ENCODE assay signal across 8 cellular contexts in the genomic region with DNA sequence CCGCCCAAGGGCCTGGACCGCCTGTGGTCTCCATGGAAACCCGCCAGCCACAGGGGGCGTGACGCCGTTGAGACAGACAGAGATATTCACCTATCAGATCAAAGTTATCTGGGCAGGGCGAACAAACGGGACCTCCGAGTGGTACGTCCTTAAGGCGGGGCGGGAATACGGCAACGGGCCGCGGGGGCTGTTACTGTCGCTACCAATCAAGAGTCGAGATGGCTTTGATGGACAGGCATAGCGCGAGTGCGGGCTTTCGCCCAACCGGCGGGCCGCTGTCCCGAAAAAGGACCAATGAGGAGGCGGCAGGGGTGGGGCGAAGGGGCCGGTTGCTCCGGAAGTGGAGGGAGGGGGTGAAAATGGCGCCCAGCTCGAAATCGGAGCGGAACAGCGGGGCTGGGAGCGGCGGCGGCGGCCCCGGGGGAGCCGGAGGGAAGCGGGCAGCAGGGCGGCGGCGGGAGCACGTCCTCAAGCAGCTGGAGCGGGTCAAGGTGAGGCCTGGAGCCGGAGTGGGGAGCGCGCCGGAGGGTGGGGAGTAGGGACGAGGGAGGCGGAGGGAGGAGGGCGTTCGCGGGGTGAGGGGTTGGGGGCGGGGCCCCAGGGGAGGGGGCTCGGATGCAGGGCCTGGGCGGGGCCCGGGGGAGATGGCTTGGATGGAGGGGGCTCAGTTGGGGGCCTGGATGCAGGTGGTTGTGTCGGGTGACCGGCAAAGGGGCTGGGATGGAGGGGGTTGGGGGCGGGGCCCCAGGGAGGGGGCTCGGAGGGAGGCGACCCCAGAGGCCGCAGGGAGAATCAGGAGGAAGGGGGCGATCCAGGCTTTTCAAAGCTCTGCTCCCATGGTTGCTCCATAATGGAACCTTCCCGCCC. TPM values are rescaled to one million over a fixed set of nuclear protein-coding genes. Genes with fewer than 3 reads are reported as not detected.
DNase-seq lines count a peak whose midpoint lies in the region; ATAC-seq and TF ChIP-seq lines count a peak whose summit lies in the region.

TSS of gene DCAF15 (plus strand) at position 356 of the 867 bp plus-strand sequence. CDS start at position 360, 4 bp downstream.

- peaks cover 0 to 2% (median 0%) of the 10 kb centered on the region in 3 donors for H3K27me3 Mint-ChIP-seq in CD14-positive monocyte (ENCODE audit: low read depth in 3 of 3)

- ATAC-seq in GM19397 (IDR thresholded peaks at IDR 0.05; ENCODE audit: unreplicated experiment) (peak; percentile 93), HG03571 (IDR thresholded peaks at IDR 0.05; ENCODE audit: unreplicated experiment) (peak; percentile 93), left lung (peak; percentile 99)

- peak within 1 kb of the TSS; percentile 82 to 92 for H3K4me3 Mint-ChIP-seq in CD14-positive monocyte

- H3K36me3 Mint-ChIP-seq in CD14-positive monocyte = peaks cover 22 to 33% of the 10 kb centered on the region in 2 donors

- intact Hi-C loops in CD14-positive monocyte (cut with micrococcal nuclease) (loop anchor here in 1 of 2 donors (5.0 kb wide), 1 partner anchor 95 kb away; no protein-coding TSS in a partner anchor), left lung (cut with DNase I) (no loop called here)

- H3K9me3 Mint-ChIP-seq in CD14-positive monocyte = peaks cover 0 to 1% (median 0%) of the 10 kb centered on the region in 7 donors

- H3K27ac Mint-ChIP-seq in CD14-positive monocyte = peak within 1 kb of the TSS; percentile 75 to 89 (median 84)

- H3K4me3 ChIP-seq in left lung = peak within 1 kb of the TSS; percentile 79 to 89

- H3K36me3 ChIP-seq in left lung = peaks cover 0 to 31% of the 10 kb centered on the region in 2 donors

- peaks cover 9 to 20% of the 10 kb centered on the region in 2 donors for H3K4me1 ChIP-seq in left lung

- no peaks in the 10 kb centered on the region for H3K27me3 ChIP-seq in left lung

- peak within 1 kb of the TSS; percentile 44 to 86 for H3K27ac ChIP-seq in left lung

- DNase-seq in CD14-positive monocyte (ENCODE audit: low spot score) (peak; percentile 100), NCI-H82 (lab: John Stamatoyannopoulos, UW) (peak; percentile 100), dermis blood vessel endothelial cell (peak; percentile 100), left lung (peak; percentile 96 to 99)
- peak; percentile 99 for DNase-seq in activated CD4-positive, alpha-beta T cell treated with anti-CD3 and anti-CD28 coated beads, Interleukin-2, amount 50 U/mL, for 48 hours
- peak; percentile 96 to 98 for DNase-seq in stimulated activated CD4-positive, alpha-beta T cell treated with anti-CD3 and anti-CD28 coated beads, Interleukin-2, amount 100 ng/mL, for 48 hours

- no peak for TF ChIP-seq CTCF in CD14-positive monocyte (IDR thresholded peaks at IDR 0.05)
- TF ChIP-seq CTCF in left lung (IDR thresholded peaks at IDR 0.05) = peak in 1 of 2 donors; percentile 16

- no peaks in the 10 kb centered on the region for H3K9me3 ChIP-seq in left lung

- peaks cover 17% of the 10 kb centered on the region for H3K4me1 Mint-ChIP-seq in CD14-positive monocyte

RNA-seq across cellular contexts. Expression of gene DCAF15, which starts in this region (rescaled TPM):
- 1 to 10 TPM; 2.8 to 3.4 TPM for polyA plus RNA-seq in CD14-positive monocyte
- 8.0 and 17.9 TPM in 2 replicates for total RNA-seq in dermis blood vessel endothelial cell
- total RNA-seq in left lung = 10 to 100 TPM; 20.2 to 32.5 TPM

Comparison
In these comparisons a context has a peak if more than half of its experiments do, and no peak if none do; other contexts are left out.
1. Peak in every context shown above with its lines: DNase-seq, ATAC-seq, H3K4me3 ChIP-seq and H3K27ac ChIP-seq.